Comparison of ENCODE assay signal across 8 cellular contexts in the genomic region with DNA sequence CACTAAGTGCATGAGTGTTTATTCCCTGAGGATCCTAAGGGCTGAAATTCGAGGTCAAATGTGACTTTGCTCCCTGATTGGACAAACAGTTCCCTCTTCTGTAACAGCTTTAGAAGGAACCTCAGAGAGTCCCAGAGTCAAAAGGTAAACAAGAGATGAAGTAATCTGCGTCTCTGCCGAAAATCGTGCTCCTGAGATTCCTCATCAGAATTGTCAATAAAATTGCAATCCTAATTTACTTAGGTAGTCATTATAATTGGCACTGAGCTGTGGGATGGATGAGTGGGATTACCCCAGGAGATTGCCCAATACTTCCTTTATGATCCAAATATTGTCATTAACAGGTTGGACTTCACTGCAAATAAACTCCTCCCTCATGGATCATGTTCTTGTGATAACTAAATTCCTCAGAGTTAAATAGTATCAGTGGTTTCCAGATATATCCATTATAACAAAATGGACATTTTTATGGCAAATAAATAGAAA. TPM values are rescaled to one million over a fixed set of nuclear protein-coding genes. Genes with fewer than 3 reads are reported as not detected.
DNase-seq lines count a peak whose midpoint lies in the region; ATAC-seq, FAIRE-seq and TF ChIP-seq lines count a peak whose summit lies in the region.

No MANE protein-coding gene starts in this region.

- no peak for ATAC-seq in pancreas
- ATAC-seq in GM21526 (IDR thresholded peaks at IDR 0.05; ENCODE audit: low FRiP score, unreplicated experiment) = no peak
- ATAC-seq in GM21786 (IDR thresholded peaks at IDR 0.05; ENCODE audit: unreplicated experiment) = no peak

- H3K36me3 ChIP-seq in NT2/D1 (ENCODE audit: insufficient read depth, insufficient read length, low read length) (no peaks in the 10 kb centered on the region), pancreas (no peaks in the 10 kb centered on the region)

- peak overlapping the region in 2 of 4 donors; percentile 88 to 93 for H3K27ac ChIP-seq in pancreas

- DNase-seq in GM12864 (ENCODE audit: low read depth) = no peak
- no peak for DNase-seq in NT2/D1 (ENCODE audit: low read depth, low spot score)
- peak; percentile 37 for DNase-seq in epithelial cell of esophagus (ENCODE audit: low read depth)
- DNase-seq in pancreas = no peak
- no peak for DNase-seq in H4 (ENCODE audit: low spot score)
- DNase-seq in NCI-H748 treated with DMSO at 0.1 percent for 48 hours (lab: John Stamatoyannopoulos, UW) = no peak

- intact Hi-C loops in pancreas (cut with DNase I) = no loop called here

- H3K4me3 ChIP-seq in GM12864 (ENCODE audit: low read depth, low read length) = peak overlapping the region; percentile 87
- peak overlapping the region; percentile 78 for H3K4me3 ChIP-seq in NT2/D1 (ENCODE audit: insufficient read length, low read depth)
- peak overlapping the region; percentile 63 for H3K4me3 ChIP-seq in epithelial cell of esophagus (ENCODE audit: low read length)
- peak overlapping the region; percentile 81 to 93 (median 88) for H3K4me3 ChIP-seq in pancreas

- FAIRE-seq in pancreas (lab: Jason Lieb, UNC) = no peak

- H3K9ac ChIP-seq in NT2/D1 (ENCODE audit: insufficient read length, low read depth) = peak overlapping the region; percentile 88

- no peaks in the 10 kb centered on the region for H3K9me3 ChIP-seq in NT2/D1 (ENCODE audit: insufficient read depth, low read length)
- no peaks in the 10 kb centered on the region for H3K9me3 ChIP-seq in pancreas

- TF ChIP-seq CTCF in GM12864 (IDR thresholded peaks at IDR 0.05; ENCODE audit: low read depth, low read length, missing control alignments) = no peak
- TF ChIP-seq CTCF in epithelial cell of esophagus (IDR thresholded peaks at IDR 0.05; ENCODE audit: insufficient read depth, low read depth, low read length, missing control alignments) = no peak
- TF ChIP-seq CTCF in pancreas (IDR thresholded peaks at IDR 0.05) = no peak

- WGBS in pancreas, 2 donors = 3% methylated on average over 4 of the region's 4 CpGs

- no peaks in the 10 kb centered on the region for H3K4me1 ChIP-seq in NT2/D1 (ENCODE audit: insufficient read depth, insufficient read length)
- peaks cover 0 to 32% (median 21%) of the 10 kb centered on the region in 3 donors for H3K4me1 ChIP-seq in pancreas

- H3K27me3 ChIP-seq in NT2/D1 (ENCODE audit: insufficient read depth, insufficient read length) (no peaks in the 10 kb centered on the region), pancreas (no peaks in the 10 kb centered on the region)

RNA-seq across cellular contexts. Expression of gene SUCLG1, which starts 0.9 kb away (rescaled TPM):
- total RNA-seq in pancreas = 10 to 100 TPM; 33.1 to 49.6 (median 40.7) TPM
- polyA plus RNA-seq in pancreas = 10 to 100 TPM; 43.8 to 69.5 TPM
- 86.6 and 91.8 TPM in 2 replicates for total RNA-seq in H4 (2014; rRNA removed; shearing (Covaris generic))

RNA-seq across cellular contexts. Expression of gene DNAH6, which starts 56.3 kb away (rescaled TPM):
- total RNA-seq in pancreas = 1 to 10 TPM in 1 of 6 donors, under 1 TPM in 5; 0.54 to 1.6 (median 0.91) TPM
- under 1 TPM; 0.19 to 0.59 TPM for polyA plus RNA-seq in pancreas
- total RNA-seq in H4 (2014; rRNA removed; shearing (Covaris generic)) = 0.02 TPM in 1 of 2 replicates, not detected in the other
